9 cellular contexts compared by ENCODE assay signal in the genomic region with DNA sequence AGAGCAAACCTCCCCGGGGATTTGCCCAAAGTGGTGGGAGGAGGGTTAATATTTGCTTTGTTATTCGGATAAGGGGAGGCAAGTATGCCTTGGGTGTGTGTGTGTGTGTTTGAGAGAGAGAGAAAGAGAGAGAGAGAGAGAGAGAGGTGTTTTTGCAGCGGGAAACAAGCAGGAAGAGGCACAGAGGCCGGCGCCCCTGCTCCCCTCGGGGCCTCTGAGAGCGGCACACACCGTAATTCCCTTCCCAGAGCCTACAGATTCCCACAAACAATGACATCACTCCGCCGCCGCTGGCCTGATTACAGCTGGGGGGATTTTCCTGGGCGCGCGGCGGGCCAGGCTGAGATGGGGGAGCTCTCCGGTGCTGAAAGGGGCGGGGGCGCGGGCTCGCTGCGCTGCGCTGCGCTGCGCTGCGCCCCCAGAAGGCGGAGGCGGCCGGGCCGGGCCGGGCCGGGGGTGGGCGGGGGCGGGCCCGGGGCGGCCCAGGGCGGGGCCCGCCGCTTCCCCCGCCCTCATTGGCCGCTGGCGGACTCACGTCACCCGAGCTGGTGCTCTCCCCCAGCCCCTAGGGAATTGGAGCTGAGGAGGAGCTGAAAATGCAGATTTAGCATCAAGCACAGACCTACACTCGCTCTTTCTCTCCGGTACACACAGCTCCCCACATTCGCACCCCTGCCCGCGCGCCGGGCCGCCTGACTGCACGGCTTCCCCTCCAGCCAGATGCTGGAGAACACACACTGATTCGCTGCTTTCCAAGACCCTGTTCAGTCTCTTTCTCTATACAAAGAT. TPM values are rescaled to one million over a fixed set of nuclear protein-coding genes. Genes with fewer than 3 reads are reported as not detected.
DNase-seq lines count a peak whose midpoint lies in the region; ATAC-seq, FAIRE-seq and TF ChIP-seq lines count a peak whose summit lies in the region.
"Had no signal": no experiment of that assay in that cellular context is flagged by ENCODE, and none has a peak within 500 bp of the region (broad histone marks: within the 10 kb centered on the region; RNA-seq: fewer than 3 reads in every experiment).

A gene with protein sequence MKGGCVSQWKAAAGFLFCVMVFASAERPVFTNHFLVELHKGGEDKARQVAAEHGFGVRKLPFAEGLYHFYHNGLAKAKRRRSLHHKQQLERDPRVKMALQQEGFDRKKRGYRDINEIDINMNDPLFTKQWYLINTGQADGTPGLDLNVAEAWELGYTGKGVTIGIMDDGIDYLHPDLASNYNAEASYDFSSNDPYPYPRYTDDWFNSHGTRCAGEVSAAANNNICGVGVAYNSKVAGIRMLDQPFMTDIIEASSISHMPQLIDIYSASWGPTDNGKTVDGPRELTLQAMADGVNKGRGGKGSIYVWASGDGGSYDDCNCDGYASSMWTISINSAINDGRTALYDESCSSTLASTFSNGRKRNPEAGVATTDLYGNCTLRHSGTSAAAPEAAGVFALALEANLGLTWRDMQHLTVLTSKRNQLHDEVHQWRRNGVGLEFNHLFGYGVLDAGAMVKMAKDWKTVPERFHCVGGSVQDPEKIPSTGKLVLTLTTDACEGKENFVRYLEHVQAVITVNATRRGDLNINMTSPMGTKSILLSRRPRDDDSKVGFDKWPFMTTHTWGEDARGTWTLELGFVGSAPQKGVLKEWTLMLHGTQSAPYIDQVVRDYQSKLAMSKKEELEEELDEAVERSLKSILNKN (plus strand): TSS at position 631 of the 789 bp plus-strand sequence. CDS start 266 bp downstream, outside the sequence.

- WGBS in HepG2 (ENCODE audit: low lambda C conversion rate): 38% methylated on average over 32 of the region's 53 CpGs
- 7 to 9% methylated on average over 10 to 45 of the region's 53 CpGs for WGBS in transverse colon (ENCODE audit: low coverage in 1 of 2), 2 donors

- H4K20me1 ChIP-seq in HepG2 (ENCODE audit: insufficient read depth, low read length): no peaks in the 10 kb centered on the region

- no peak within 1 kb of the TSS for H2AFZ ChIP-seq in HepG2 (ENCODE audit: low read length)

- peaks cover 1% of the 10 kb centered on the region for H3K9me3 Mint-ChIP-seq in activated CD4-positive, alpha-beta memory T cell treated with anti-CD3 and anti-CD28 coated beads for 36 hours

- no peak within 1 kb of the TSS for H3K27ac Mint-ChIP-seq in activated CD4-positive, alpha-beta memory T cell treated with anti-CD3 and anti-CD28 coated beads for 36 hours

- peak; percentile 13 for DNase-seq in GM10248 (ENCODE audit: extremely low spot score)
- DNase-seq in NCI-H446 (lab: John Stamatoyannopoulos, UW): peak; percentile 90 to 98
- DNase-seq in dedifferentiated amniotic fluid mesenchymal stem cell (ENCODE audit: extremely low spot score): peak; percentile 18
- DNase-seq in HepG2 (ENCODE audit: low spot score): no peak
- peak; percentile 12 for DNase-seq in transverse colon
- DNase-seq in activated CD4-positive, alpha-beta memory T cell treated with anti-CD3 and anti-CD28 coated beads for 36 hours: no peak

- CTCF ChIA-PET in GM10248 (lab: Yijun Ruan, JAX) (no interaction called here), HepG2 (lab: Yijun Ruan, JAX; ENCODE audit: low intra/inter-chr PET ratio, low total read pairs) (no interaction called here)
- CTCF ChIA-PET in activated CD4-positive, alpha-beta memory T cell treated with anti-CD3 and anti-CD28 coated beads for 36 hours (lab: Charles Lee): no interaction called here

- TF ChIP-seq EP300 in HepG2 (IDR thresholded peaks at IDR 0.05; ENCODE audit: low read depth in 2 of 2, low read length in 2 of 2): no peak
- TF ChIP-seq EP300 in HepG2 (CRISPR knock-in tag; IDR thresholded peaks at IDR 0.05; ENCODE audit: borderline replicate concordance): no peak
- no peak for TF ChIP-seq EP300 in transverse colon (IDR thresholded peaks at IDR 0.05; ENCODE audit: low read depth)

- in situ Hi-C loops in HepG2 (cut with HindIII; ENCODE audit: extremely low pct_ligation_motif_present, low pct_unique_long_range_greater_than_20kb) (no loop called here), transverse colon (cut with MboI; ENCODE audit: low pct_ligation_motif_present in 1 of 4, low pct_unique_long_range_greater_than_20kb in 1 of 4, low sequenced_read_pairs in 3 of 4) (no loop called here)

- H3K27me3 ChIP-seq in HepG2 (ENCODE audit: control insufficient read depth in 1 of 2, insufficient read depth in 2 of 2, low read length in 2 of 2) (peaks cover 5 to 47% of the 10 kb centered on the region in 2 experiments; a peak in 4 of 5 replicates), transverse colon (peaks cover 75% of the 10 kb centered on the region)

- intact Hi-C loops in HepG2 (cut with micrococcal nuclease; ENCODE audit: unreplicated experiment): no loop called here
- intact Hi-C loops in transverse colon (cut with DNase I; ENCODE audit: low total_unique reads): no loop called here
- intact Hi-C loops in activated CD4-positive, alpha-beta memory T cell treated with anti-CD3 and anti-CD28 coated beads for 36 hours (cut with micrococcal nuclease): no loop called here

- TF ChIP-seq POLR2A in HepG2 (IDR thresholded peaks at IDR 0.05; ENCODE audit: insufficient read depth in 1 of 2, low read depth in 2 of 2, low read length in 2 of 2) (no peak), transverse colon (IDR thresholded peaks at IDR 0.05) (no peak)

- H3K36me3 ChIP-seq in HepG2 (replicated peaks in 1 of 2; ENCODE audit: control insufficient read depth in 1 of 2, insufficient read depth in 2 of 2, low read length in 2 of 2): no peaks in the 10 kb centered on the region
- no peaks in the 10 kb centered on the region for H3K36me3 ChIP-seq in transverse colon
- H3K36me3 ChIP-seq: neutrophil had no signal

- BruUV-seq in HepG2 (replicated peaks; lab: Mats Ljungman, UMichigan): no TSS peak

- H3K4me1 Mint-ChIP-seq in activated CD4-positive, alpha-beta memory T cell treated with anti-CD3 and anti-CD28 coated beads for 36 hours (ENCODE audit: low read depth): peaks cover 2% of the 10 kb centered on the region

- H3K9me3 ChIP-seq in HepG2 (ENCODE audit: low read length) (no peaks in the 10 kb centered on the region), transverse colon (no peaks in the 10 kb centered on the region)
- H3K9me3 ChIP-seq: neutrophil had no signal

- TF ChIP-seq CTCF in GM10248 (IDR thresholded peaks at IDR 0.05; ENCODE audit: control extremely low read depth, extremely low read depth, low read depth, missing control alignments) (no peak), HepG2 (CRISPR knock-in tag; IDR thresholded peaks at IDR 0.05) (no peak), transverse colon (IDR thresholded peaks at IDR 0.05) (no peak)

- no peak for FAIRE-seq in HepG2 (lab: Jason Lieb, UNC)

- no peak within 1 kb of the TSS for H3K4me2 ChIP-seq in HepG2 (ENCODE audit: low read depth, low read length)

- no peaks in the 10 kb centered on the region for H3K4me1 ChIP-seq in HepG2 (ENCODE audit: insufficient read depth, low read length)
- peaks cover 0 to 12% (median 4%) of the 10 kb centered on the region in 4 donors for H3K4me1 ChIP-seq in transverse colon

- H3K27ac ChIP-seq in HepG2 (ENCODE audit: extremely low read length, insufficient read depth, low read length) (no peak within 1 kb of the TSS), transverse colon (peak within 1 kb of the TSS in 3 of 4 donors; percentile 9 to 53 (median 43))
- H3K27ac ChIP-seq: neutrophil had no signal

- ATAC-seq in HepG2: peak; percentile 75
- ATAC-seq in HG02642 (IDR thresholded peaks at IDR 0.05; ENCODE audit: poor library complexity, unreplicated experiment): no peak
- ATAC-seq in HG02759 (IDR thresholded peaks at IDR 0.05; ENCODE audit: unreplicated experiment): no peak

- no peak within 1 kb of the TSS for H3K9ac ChIP-seq in HepG2 (ENCODE audit: insufficient read depth, low read depth, low read length)

- no peaks in the 10 kb centered on the region for H3K79me2 ChIP-seq in HepG2 (ENCODE audit: insufficient read depth, low read length)

- POLR2A ChIA-PET in GM10248 (lab: Yijun Ruan, JAX) (no interaction called here), HepG2 (lab: Yijun Ruan, JAX) (no interaction called here)
- POLR2A ChIA-PET in activated CD4-positive, alpha-beta memory T cell treated with anti-CD3 and anti-CD28 coated beads for 36 hours (lab: Charles Lee): no interaction called here

- no peak within 1 kb of the TSS for H3K4me3 ChIP-seq in HepG2 (replicated peaks in 1 of 3; ENCODE audit: insufficient read depth in 1 of 3, low read depth in 2 of 3, low read length in 3 of 3)
- peak within 1 kb of the TSS in 3 of 4 donors; percentile 20 to 42 (median 21) for H3K4me3 ChIP-seq in transverse colon

- H3K36me3 Mint-ChIP-seq in activated CD4-positive, alpha-beta memory T cell treated with anti-CD3 and anti-CD28 coated beads for 36 hours: peaks cover 1% of the 10 kb centered on the region

- H3K27me3 Mint-ChIP-seq in activated CD4-positive, alpha-beta memory T cell treated with anti-CD3 and anti-CD28 coated beads for 36 hours: peaks cover 48% of the 10 kb centered on the region

- H3K4me3 Mint-ChIP-seq in activated CD4-positive, alpha-beta memory T cell treated with anti-CD3 and anti-CD28 coated beads for 36 hours: no peak within 1 kb of the TSS

- no peak for TF ChIP-seq RAD21 in HepG2 (CRISPR knock-in tag; IDR thresholded peaks at IDR 0.05)

RNA-seq across cellular contexts. Expression of the gene that starts here (rescaled TPM):
- total RNA-seq in HepG2 (2016; rRNA removed; fragmentation: Illumina TruSeq; extraction: Trizol) (not detected in 2 replicates), transverse colon (1 to 10 TPM in 2 of 4 donors, under 1 TPM in 1, not detected in 1; 0.64 to 4.1 (median 1.4) TPM)
- not detected in 2 replicates for total RNA-seq in HepG2 (2016; cell fraction: cytosol; rRNA removed; fragmentation: Illumina TruSeq; extraction: Trizol; ENCODE audit: low read depth)
- not detected in 2 replicates for total RNA-seq in HepG2 (2016; cell fraction: insoluble cytoplasmic fraction; rRNA removed; fragmentation: Illumina TruSeq; extraction: Trizol)
- total RNA-seq in HepG2 (2016; cell fraction: membrane; rRNA removed; fragmentation: Illumina TruSeq; extraction: Trizol): not detected in 2 replicates
- total RNA-seq in HepG2 (2016; cell fraction: nucleus; rRNA removed; fragmentation: Illumina TruSeq; extraction: Trizol): not detected in 2 replicates
- not detected in 2 replicates for polyA plus RNA-seq in HepG2 (2011; rRNA removed)
- polyA plus RNA-seq in HepG2 (2011; cell fraction: cytosol; rRNA removed): not detected in 2 replicates
- not detected in 2 replicates for polyA plus RNA-seq in HepG2 (2011; cell fraction: nucleus; rRNA removed)
- polyA plus RNA-seq in HepG2 (2012): not detected in 2 replicates
- not detected in 2 replicates for polyA plus RNA-seq in HepG2 (2016; cell fraction: cytosol; fragmentation: Illumina TruSeq; extraction: Trizol; ENCODE audit: low read depth)
- polyA plus RNA-seq in HepG2 (2016; cell fraction: insoluble cytoplasmic fraction; fragmentation: Illumina TruSeq; extraction: Trizol; ENCODE audit: low read depth): not detected in 2 replicates
- not detected in 2 replicates for polyA plus RNA-seq in HepG2 (2016; cell fraction: membrane; fragmentation: Illumina TruSeq; extraction: Trizol; ENCODE audit: low read depth)
- polyA plus RNA-seq in HepG2 (2016; cell fraction: nucleus; fragmentation: Illumina TruSeq; extraction: Trizol; ENCODE audit: insufficient read depth, low read depth): not detected in 2 replicates
- polyA minus RNA-seq in HepG2 (2011; rRNA and poly(A)+ RNA removed; ENCODE audit: low replicate concordance): not detected in 2 replicates
- not detected in 2 replicates for polyA minus RNA-seq in HepG2 (2011; cell fraction: cytosol; rRNA and poly(A)+ RNA removed)
- not detected in 2 replicates for polyA minus RNA-seq in HepG2 (2011; cell fraction: nucleus; rRNA and poly(A)+ RNA removed)
- not detected for total RNA-seq in activated CD4-positive, alpha-beta memory T cell treated with anti-CD3 and anti-CD28 coated beads for 36 hours

Comparison
In these comparisons a context has a peak if more than half of its experiments do, and no peak if none do; other contexts are left out.
1. Peak in ATAC-seq in HepG2; RNA of the gene not detected or under 1 TPM.
2. DNase-seq: peak in GM10248 (single experiment), NCI-H446 (2 of 2), dedifferentiated amniotic fluid mesenchymal stem cell (single experiment) and transverse colon (single experiment); none in HepG2 (single experiment) and activated CD4-positive, alpha-beta memory T cell treated with anti-CD3 and anti-CD28 coated beads for 36 hours (single experiment).
3. H3K4me3 ChIP-seq: peak in transverse colon (3 of 4); none in HepG2 (0 of 3).